Comparison of ENCODE assay signal across 17 cellular contexts in the genomic region with DNA sequence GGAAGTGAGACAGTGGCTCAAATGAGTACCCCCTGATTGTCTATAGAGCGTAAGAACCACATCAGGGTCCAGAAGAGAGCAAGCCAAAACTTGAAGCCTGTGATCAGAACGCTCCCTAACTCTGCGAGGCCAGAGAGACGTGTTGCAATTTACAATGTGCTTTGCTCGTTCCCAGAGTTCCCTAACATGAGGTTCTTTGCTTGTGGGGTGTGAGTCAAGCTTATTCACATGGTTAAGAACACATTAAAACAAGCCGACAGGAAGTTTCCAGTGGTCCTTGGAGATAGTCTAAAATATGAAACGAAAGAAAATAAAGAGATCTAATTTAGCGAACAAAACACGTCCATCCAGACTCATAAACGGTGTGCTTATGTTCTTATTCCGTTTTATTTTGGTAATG.
"Had no signal": no experiment of that assay in that cellular context is flagged by ENCODE, and none has a peak within 500 bp of the region (broad histone marks: within the 10 kb centered on the region; RNA-seq: fewer than 3 reads in every experiment).

No MANE protein-coding gene starts in this region.

- H3K27ac ChIP-seq: cardiac muscle cell, esophagus squamous epithelium, hepatocyte, sigmoid colon, tibial nerve, VCaP had no signal

- H3K36me3 Mint-ChIP-seq: activated naive CD8-positive, alpha-beta T cell had no signal

- H3K4me1 ChIP-seq: esophagus squamous epithelium, sigmoid colon, tibial nerve had no signal

- H3K27ac Mint-ChIP-seq: activated naive CD8-positive, alpha-beta T cell; effector memory CD8-positive, alpha-beta T cell; natural killer cell treated with Interleukin-12 subunit alpha and Interleukin-12 subunit beta and Interleukin-15 and Interleukin-18, amount 100 ng/mL, for 72 hours had no signal

- H2AFZ ChIP-seq: hepatocyte had no signal

- DNase-seq: activated CD4-positive, alpha-beta T cell treated with anti-CD3 and anti-CD28 coated beads for 1 hour; activated CD4-positive, alpha-beta T cell treated with anti-CD3 and anti-CD28 coated beads, Interleukin-2, amount 50 U/mL, for 4 hours; activated gamma-delta T cell; amniotic stem cell; dermis blood vessel endothelial cell; effector memory CD8-positive, alpha-beta T cell; esophagus squamous epithelium; left cardiac atrium; sigmoid colon; stimulated activated CD4-positive, alpha-beta T cell treated with anti-CD3 and anti-CD28 coated beads, Interleukin-2, amount 100 ng/mL, for 24 hours; stimulated activated naive CD8-positive, alpha-beta T cell treated with anti-CD3 and anti-CD28 coated beads, Interleukin-15, Interleukin-2, amounts not matched to agents 100 U/mL and 50 U/mL, for 24 hours had no signal

- H3K36me3 ChIP-seq: cardiac muscle cell, esophagus squamous epithelium, sigmoid colon, tibial nerve had no signal

- H3K9me3 ChIP-seq: esophagus squamous epithelium, tibial nerve had no signal

- H3K4me2 ChIP-seq: hepatocyte had no signal

- H3K4me3 ChIP-seq: cardiac muscle cell, esophagus squamous epithelium, hepatocyte, sigmoid colon, tibial nerve had no signal

- H3K27me3 ChIP-seq: cardiac muscle cell, esophagus squamous epithelium, hepatocyte, sigmoid colon, tibial nerve had no signal

- H3K27me3 Mint-ChIP-seq: activated naive CD8-positive, alpha-beta T cell; effector memory CD8-positive, alpha-beta T cell; natural killer cell treated with Interleukin-12 subunit alpha and Interleukin-12 subunit beta and Interleukin-15 and Interleukin-18, amount 100 ng/mL, for 72 hours had no signal

- H3K79me2 ChIP-seq: hepatocyte had no signal

- ATAC-seq: effector memory CD8-positive, alpha-beta T cell; left cardiac atrium; natural killer cell treated with Interleukin-12 subunit alpha and Interleukin-12 subunit beta and Interleukin-15 and Interleukin-18, amount 100 ng/mL, for 72 hours; stimulated activated naive CD8-positive, alpha-beta T cell treated with anti-CD3 and anti-CD28 coated beads, Interleukin-15, Interleukin-2, amounts not matched to agents 100 U/mL and 50 U/mL, for 24 hours had no signal

- H3K4me3 Mint-ChIP-seq: activated naive CD8-positive, alpha-beta T cell; effector memory CD8-positive, alpha-beta T cell; natural killer cell treated with Interleukin-12 subunit alpha and Interleukin-12 subunit beta and Interleukin-15 and Interleukin-18, amount 100 ng/mL, for 72 hours had no signal
